Comparison of ENCODE assay signal across 13 cellular contexts in the genomic region with DNA sequence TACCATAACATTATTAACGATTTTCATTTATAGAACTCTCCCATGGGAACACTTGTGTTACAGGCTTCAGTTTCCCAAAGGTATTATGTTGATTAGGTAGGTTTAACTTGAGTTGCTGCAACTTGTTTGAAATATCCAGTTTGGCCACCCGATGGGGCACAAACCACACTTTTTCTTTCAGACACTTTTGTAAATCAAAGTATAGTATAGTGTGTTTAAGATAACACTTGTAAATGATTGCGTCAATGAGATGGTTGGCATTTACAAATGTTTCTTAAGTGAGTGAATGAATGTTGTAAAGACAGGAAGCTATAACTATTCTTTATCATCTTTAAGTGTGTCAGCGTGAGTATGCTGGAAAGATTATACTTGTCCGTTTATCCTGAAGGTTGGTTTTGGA. TPM values are rescaled to one million over a fixed set of nuclear protein-coding genes. Genes with fewer than 3 reads are reported as not detected.
DNase-seq lines count a peak whose midpoint lies in the region; ATAC-seq, FAIRE-seq and TF ChIP-seq lines count a peak whose summit lies in the region.
"Had no signal": no experiment of that assay in that cellular context is flagged by ENCODE, and none has a peak within 500 bp of the region (broad histone marks: within the 10 kb centered on the region; RNA-seq: fewer than 3 reads in every experiment).

No MANE protein-coding gene starts in this region.

- peak in 4 of 12 donors; percentile 5 to 39 (median 24) for TF ChIP-seq CTCF in heart left ventricle (IDR thresholded peaks at IDR 0.05)
- TF ChIP-seq CTCF in right atrium auricular region (IDR thresholded peaks at IDR 0.05): peak in 1 of 2 donors; percentile 29
- peak; percentile 24 for TF ChIP-seq CTCF in OCI-LY3 (IDR thresholded peaks at IDR 0.05; ENCODE audit: low read depth, low read length)
- TF ChIP-seq CTCF in epithelial cell of esophagus (IDR thresholded peaks at IDR 0.05; ENCODE audit: insufficient read depth, low read depth, low read length, missing control alignments): peak; percentile 56

- peaks cover 0 to 54% (median 25%) of the 10 kb centered on the region in 12 donors for H3K4me1 ChIP-seq in heart left ventricle
- H3K4me1 ChIP-seq in right atrium auricular region: peaks cover 0 to 49% of the 10 kb centered on the region in 2 donors
- H3K4me1 ChIP-seq in OCI-LY3 (ENCODE audit: low read length): peaks cover 16% of the 10 kb centered on the region

- peak overlapping the region in 8 of 12 donors; percentile 2 to 96 (median 81) for H3K4me3 ChIP-seq in heart left ventricle
- H3K4me3 ChIP-seq in right atrium auricular region: no peak overlapping the region
- H3K4me3 ChIP-seq in OCI-LY3 (ENCODE audit: low read length): no peak overlapping the region
- H3K4me3 ChIP-seq in epithelial cell of esophagus (ENCODE audit: low read length): no peak overlapping the region
- H3K4me3 ChIP-seq: BLaER1 treated with 17β-estradiol and CSF1 and Interleukin-3, amounts not matched to agents 10 nM and 100 nM; dorsolateral prefrontal cortex had no signal

- H3K4me1 Mint-ChIP-seq in stimulated activated effector memory CD8-positive, alpha-beta T cell treated with anti-CD3 and anti-CD28 coated beads, Interleukin-12 subunit alpha, Interleukin-12 subunit beta, amount 100 ng/mL, for 72 hours: peaks cover 7% of the 10 kb centered on the region

- H3K9me3 ChIP-seq in heart left ventricle (no peaks in the 10 kb centered on the region), right atrium auricular region (no peaks in the 10 kb centered on the region), OCI-LY3 (ENCODE audit: insufficient read depth, low read length) (no peaks in the 10 kb centered on the region)
- H3K9me3 ChIP-seq: BLaER1 treated with 17β-estradiol and CSF1 and Interleukin-3, amounts not matched to agents 10 nM and 100 nM had no signal

- DNase-seq in heart left ventricle (no peak), right atrium auricular region (ENCODE audit: low spot score) (no peak), epithelial cell of esophagus (ENCODE audit: low read depth) (peak; percentile 73), HTR-8/SVneo (ENCODE audit: insufficient read length, low spot score) (no peak), NCI-H2029 treated with DMSO at 0.1 percent for 48 hours (lab: John Stamatoyannopoulos, UW) (no peak)
- no peak for DNase-seq in stimulated activated effector memory CD8-positive, alpha-beta T cell treated with anti-CD3 and anti-CD28 coated beads, Interleukin-12 subunit alpha, Interleukin-12 subunit beta, amount 100 ng/mL, for 72 hours (ENCODE audit: low spot score in 2 of 2)
- DNase-seq: activated CD4-positive, CD25-positive, alpha-beta regulatory T cell; activated gamma-delta T cell; dorsolateral prefrontal cortex; stimulated activated CD4-positive, alpha-beta T cell treated with anti-CD3 and anti-CD28 coated beads, Interleukin-4, amount 100 ng/mL, for 24 hours had no signal

- peak overlapping the region in 6 of 12 donors; percentile 36 to 93 (median 72) for H3K27ac ChIP-seq in heart left ventricle
- no peak overlapping the region for H3K27ac ChIP-seq in right atrium auricular region
- H3K27ac ChIP-seq in OCI-LY3 (ENCODE audit: low read length): no peak overlapping the region
- H3K27ac ChIP-seq: BLaER1 treated with 17β-estradiol and CSF1 and Interleukin-3, amounts not matched to agents 10 nM and 100 nM; dorsolateral prefrontal cortex had no signal

- intact Hi-C loops in heart left ventricle (cut with DNase I): loop anchor here in 1 of 10 donors (10.0 kb wide), 1 partner anchor 71 kb away; no protein-coding TSS in a partner anchor

- peaks cover 28% of the 10 kb centered on the region for H3K79me2 ChIP-seq in OCI-LY3 (ENCODE audit: low read length)

- WGBS in heart left ventricle, 4 donors: 49 to 55% (median 52%) methylated on average over 5 of the region's 5 CpGs

- no peaks in the 10 kb centered on the region for H3K9me3 Mint-ChIP-seq in stimulated activated effector memory CD8-positive, alpha-beta T cell treated with anti-CD3 and anti-CD28 coated beads, Interleukin-12 subunit alpha, Interleukin-12 subunit beta, amount 100 ng/mL, for 72 hours

- FAIRE-seq in HTR-8/SVneo (lab: Jason Lieb, UNC): no peak

- peaks cover 6% of the 10 kb centered on the region for H3K36me3 Mint-ChIP-seq in stimulated activated effector memory CD8-positive, alpha-beta T cell treated with anti-CD3 and anti-CD28 coated beads, Interleukin-12 subunit alpha, Interleukin-12 subunit beta, amount 100 ng/mL, for 72 hours

- peaks cover 8% of the 10 kb centered on the region; the same call in 1 of the 2 replicates for H4K20me1 ChIP-seq in OCI-LY3 (ENCODE audit: insufficient read depth, low read length)

- ATAC-seq in heart left ventricle (no peak), GM21447 (IDR thresholded peaks at IDR 0.05; ENCODE audit: unreplicated experiment) (no peak)
- ATAC-seq in stimulated activated effector memory CD8-positive, alpha-beta T cell treated with anti-CD3 and anti-CD28 coated beads, Interleukin-12 subunit alpha, Interleukin-12 subunit beta, amount 100 ng/mL, for 72 hours: no peak

- H3K4me3 Mint-ChIP-seq in stimulated activated effector memory CD8-positive, alpha-beta T cell treated with anti-CD3 and anti-CD28 coated beads, Interleukin-12 subunit alpha, Interleukin-12 subunit beta, amount 100 ng/mL, for 72 hours: no peak overlapping the region

- no peaks in the 10 kb centered on the region for H3K27me3 ChIP-seq in heart left ventricle
- H3K27me3 ChIP-seq in right atrium auricular region: no peaks in the 10 kb centered on the region
- no peaks in the 10 kb centered on the region for H3K27me3 ChIP-seq in OCI-LY3 (ENCODE audit: low read depth, low read length)
- H3K27me3 ChIP-seq: BLaER1 treated with 17β-estradiol and CSF1 and Interleukin-3, amounts not matched to agents 10 nM and 100 nM; dorsolateral prefrontal cortex had no signal

- H2AFZ ChIP-seq in OCI-LY3 (ENCODE audit: low read depth, low read length): no peak overlapping the region

- peak overlapping the region; percentile 17 for H3K27ac Mint-ChIP-seq in stimulated activated effector memory CD8-positive, alpha-beta T cell treated with anti-CD3 and anti-CD28 coated beads, Interleukin-12 subunit alpha, Interleukin-12 subunit beta, amount 100 ng/mL, for 72 hours

- no peak overlapping the region for H3K4me2 ChIP-seq in OCI-LY3 (ENCODE audit: low read length)
- H3K4me2 ChIP-seq: BLaER1 treated with 17β-estradiol and CSF1 and Interleukin-3, amounts not matched to agents 10 nM and 100 nM had no signal

- no peak overlapping the region for H3K9ac ChIP-seq in OCI-LY3 (ENCODE audit: low read length)
- H3K9ac ChIP-seq: BLaER1 treated with 17β-estradiol and CSF1 and Interleukin-3, amounts not matched to agents 10 nM and 100 nM had no signal

- H3K36me3 ChIP-seq in heart left ventricle (no peaks in the 10 kb centered on the region), right atrium auricular region (no peaks in the 10 kb centered on the region), OCI-LY3 (replicated peaks; ENCODE audit: low read depth, low read length) (no peaks in the 10 kb centered on the region)
- H3K36me3 ChIP-seq: BLaER1 treated with 17β-estradiol and CSF1 and Interleukin-3, amounts not matched to agents 10 nM and 100 nM had no signal

- no peak for TF ChIP-seq POLR2A in heart left ventricle (IDR thresholded peaks at IDR 0.05)

RNA-seq across cellular contexts. Expression of gene XPR1, which starts 4.3 kb away (rescaled TPM):
- total RNA-seq in heart left ventricle: 100 to 1,000 TPM in 1 of 9 donors, 10 to 100 TPM in 8; 55.4 to 163 (median 62.5) TPM
- polyA plus RNA-seq in heart left ventricle: 10 to 100 TPM; 18.6 to 50.4 TPM
- total RNA-seq in right atrium auricular region: 10 to 100 TPM; 30.0 to 53.0 TPM

Comparison
In these comparisons a context has a peak if more than half of its experiments do, and no peak if none do; other contexts are left out.
1. H3K4me3 ChIP-seq: peak in heart left ventricle (8 of 12); none in right atrium auricular region (0 of 2), OCI-LY3 (single experiment) and epithelial cell of esophagus (single experiment).